In genomic region chr3:194740859-194741486, GRCh38 we compare ENCODE assay signal across 1 cellular context.
A peak's percentile ranks its signal among the peaks of the same experiment; 100 is the strongest.
TF ChIP-seq lines count a peak whose summit lies in the region.

No MANE protein-coding gene starts in this region.

TF ChIP-seq in HepG2, 621 proteins besides CTCF, POLR2A, EP300 and RAD21 (continued from another document):
- no peak for TF ChIP-seq ZNF18 (CRISPR knock-in tag; IDR thresholded peaks at IDR 0.05; ENCODE audit: insufficient replicate concordance)
- TF ChIP-seq ZNF737 (CRISPR knock-in tag; IDR thresholded peaks at IDR 0.05; ENCODE audit: borderline replicate concordance) = no peak
- TF ChIP-seq MIER3 (CRISPR knock-in tag; IDR thresholded peaks at IDR 0.05; ENCODE audit: borderline replicate concordance) = no peak
- no peak for TF ChIP-seq ATF4 (CRISPR knock-in tag; IDR thresholded peaks at IDR 0.05)
- TF ChIP-seq FOSL2 (CRISPR knock-in tag; IDR thresholded peaks at IDR 0.05) = peak; percentile 84
- TF ChIP-seq ZNF281 (CRISPR knock-in tag; IDR thresholded peaks at IDR 0.05; ENCODE audit: borderline replicate concordance) = peak; percentile 80; the same call in 1 of the 2 replicates
- TF ChIP-seq POLR2G (IDR thresholded peaks at IDR 0.05; ENCODE audit: low read depth, low read length) = no peak
- TF ChIP-seq NCOA2 (CRISPR knock-in tag; IDR thresholded peaks at IDR 0.05) = 0 out of 2 replicates have a peak, but pooled peaks have one; percentile 16
- peak; percentile 29; the same call in 1 of the 2 replicates for TF ChIP-seq SAP130 (CRISPR knock-in tag; IDR thresholded peaks at IDR 0.05; ENCODE audit: low read depth)
- TF ChIP-seq ZBTB43 (CRISPR knock-in tag; conservative IDR thresholded peaks at IDR 0.05) = peak; percentile 98
- TF ChIP-seq NFKB2 (CRISPR knock-in tag; IDR thresholded peaks at IDR 0.05; ENCODE audit: borderline replicate concordance) = no peak
- no peak for TF ChIP-seq ZNF230 (CRISPR knock-in tag; IDR thresholded peaks at IDR 0.05)
- TF ChIP-seq MYNN (CRISPR knock-in tag; IDR thresholded peaks at IDR 0.05; ENCODE audit: low read depth) = no peak
- no peak for TF ChIP-seq NFIB (CRISPR knock-in tag; IDR thresholded peaks at IDR 0.05; ENCODE audit: borderline replicate concordance)
- no peak for TF ChIP-seq REXO4 (CRISPR knock-in tag; IDR thresholded peaks at IDR 0.05; ENCODE audit: borderline replicate concordance)
- TF ChIP-seq NFATC3 (CRISPR knock-in tag; IDR thresholded peaks at IDR 0.05) = no peak
- 0 out of 2 replicates have a peak, but pooled peaks have one; percentile 2 for TF ChIP-seq SKIL (CRISPR knock-in tag; IDR thresholded peaks at IDR 0.05; ENCODE audit: borderline replicate concordance)
- peak; percentile 43; the same call in 1 of the 2 replicates for TF ChIP-seq FOSL1 (CRISPR knock-in tag; IDR thresholded peaks at IDR 0.05; ENCODE audit: borderline replicate concordance)
- TF ChIP-seq RARA (CRISPR knock-in tag; IDR thresholded peaks at IDR 0.05) = 0 out of 2 replicates have a peak, but pooled peaks have one; percentile 5
- TF ChIP-seq TARDBP (CRISPR knock-in tag; IDR thresholded peaks at IDR 0.05) = peak; percentile 23; the same call in 1 of the 2 replicates
- no peak for TF ChIP-seq AKNA (CRISPR knock-in tag; IDR thresholded peaks at IDR 0.05; ENCODE audit: borderline replicate concordance)
- TF ChIP-seq ZBTB42 (CRISPR knock-in tag; IDR thresholded peaks at IDR 0.05) = no peak
- no peak for TF ChIP-seq ZNF550 (CRISPR knock-in tag; IDR thresholded peaks at IDR 0.05; ENCODE audit: borderline replicate concordance)
- 0 out of 2 replicates have a peak, but pooled peaks have one; percentile 36 for TF ChIP-seq ELF3 (CRISPR knock-in tag; IDR thresholded peaks at IDR 0.05)
- TF ChIP-seq ZNF414 (CRISPR knock-in tag; IDR thresholded peaks at IDR 0.05) = no peak
- no peak for TF ChIP-seq PAX8 (CRISPR knock-in tag; IDR thresholded peaks at IDR 0.05; ENCODE audit: borderline replicate concordance)
- peak; percentile 41; the same call in 1 of the 2 replicates for TF ChIP-seq ARID5B (CRISPR knock-in tag; IDR thresholded peaks at IDR 0.05)
- TF ChIP-seq ARID2 (CRISPR knock-in tag; IDR thresholded peaks at IDR 0.05; ENCODE audit: borderline replicate concordance) = no peak
